In the genomic region with DNA sequence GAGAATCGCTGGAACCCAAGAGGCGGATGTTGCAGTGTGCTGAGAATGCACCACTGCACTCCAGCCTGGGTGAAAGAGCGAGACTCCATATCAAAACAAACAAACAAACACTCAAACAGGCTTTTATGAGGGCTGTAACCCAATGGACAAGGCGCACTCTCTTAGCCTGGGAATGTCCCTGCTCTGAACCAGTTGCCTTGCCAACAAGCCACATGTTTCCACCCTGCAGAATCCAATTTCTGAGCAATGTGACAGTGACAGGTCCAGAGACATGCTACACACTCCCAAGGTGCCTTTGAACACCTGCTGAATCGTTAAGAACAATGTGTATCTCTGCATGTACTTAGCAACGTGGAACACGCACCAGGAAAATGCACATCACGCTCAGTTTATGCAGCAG, we compare ENCODE assay signal across 1 cellular context.
TF ChIP-seq lines count a peak whose summit lies in the region.

No MANE protein-coding gene starts in this region.

TF ChIP-seq in GM12878, 131 proteins besides CTCF, POLR2A, EP300 and RAD21 (continued from another document):
- no peak for TF ChIP-seq ZNF592 (IDR thresholded peaks at IDR 0.05)
- no peak for TF ChIP-seq IKZF2 (IDR thresholded peaks at IDR 0.05)
TF ChIP-seq in GM12878: peak in this region for 0.
